Comparison of ENCODE assay signal across 32 cellular contexts in genomic region chr13:100266026-100266425, GRCh38.
"Had no signal": no experiment of that assay in that cellular context is flagged by ENCODE, and none has a peak within 500 bp of the region (broad histone marks: within the 10 kb centered on the region; RNA-seq: fewer than 3 reads in every experiment).

No MANE protein-coding gene starts in this region.

- H3K27ac ChIP-seq: ascending aorta, breast epithelium, cardiac muscle cell, coronary artery, dorsolateral prefrontal cortex, esophagus muscularis mucosa, foreskin keratinocyte, gastrocnemius medialis, heart left ventricle had no signal

- H3K4me1 Mint-ChIP-seq: activated CD4-positive, alpha-beta memory T cell treated with anti-CD3 and anti-CD28 coated beads, Interleukin-2, amount 10 ng/mL, durations not matched to agents 7 days and 5 days; activated CD4-positive, alpha-beta T cell treated with anti-CD3 and anti-CD28 coated beads, Interleukin-2, amount 10 ng/mL, durations not matched to agents 7 days and 5 days; activated naive CD4-positive, alpha-beta T cell treated with anti-CD3 and anti-CD28 coated beads, Interleukin-2, amount 10 ng/mL, durations not matched to agents 7 days and 5 days; activated naive CD8-positive, alpha-beta T cell treated with anti-CD3 and anti-CD28 coated beads, Interleukin-2, amount 10 ng/mL, durations not matched to agents 7 days and 5 days; central memory CD8-positive, alpha-beta T cell had no signal

- H3K9me3 Mint-ChIP-seq: activated CD4-positive, alpha-beta T cell treated with anti-CD3 and anti-CD28 coated beads, Interleukin-2, amount 10 ng/mL, durations not matched to agents 7 days and 5 days; activated naive CD4-positive, alpha-beta T cell treated with anti-CD3 and anti-CD28 coated beads, Interleukin-2, amount 50 U/mL, for 72 hours; activated naive CD8-positive, alpha-beta T cell treated with anti-CD3 and anti-CD28 coated beads, Interleukin-2, amount 10 ng/mL, durations not matched to agents 7 days and 5 days; activated T-cell treated with anti-CD3 and anti-CD28 coated beads, Interleukin-2, amount 50 U/mL, for 24 hours; activated T-cell treated with anti-CD3 and anti-CD28 coated beads, Interleukin-2, amount 50 U/mL, for 72 hours; brain; central memory CD8-positive, alpha-beta T cell; dendritic cell treated with granulocyte-macrophage colony-stimulating factor and Interleukin-4, amounts not matched to agents 40 ng/mL and 50 ng/mL, for 4 days; endodermal cell had no signal

- DNase-seq: activated CD4-positive, alpha-beta memory T cell treated with anti-CD3 and anti-CD28 coated beads, Interleukin-2, amount 10 ng/mL, durations not matched to agents 7 days and 5 days; activated CD4-positive, alpha-beta T cell treated with anti-CD3 and anti-CD28 coated beads for 4 hours; activated CD4-positive, alpha-beta T cell treated with anti-CD3 and anti-CD28 coated beads, Interleukin-2, amount 10 ng/mL, durations not matched to agents 7 days and 5 days; activated CD4-positive, alpha-beta T cell treated with anti-CD3 and anti-CD28 coated beads, Interleukin-2, amount 50 U/mL, for 4 hours; activated CD4-positive, CD25-positive, alpha-beta regulatory T cell; activated CD4-positive, CD25-positive, alpha-beta regulatory T cell treated with anti-CD3 and anti-CD28 coated beads, Interleukin-2, amount 50 U/mL, for 72 hours; activated CD8-positive, alpha-beta memory T cell treated with anti-CD3 and anti-CD28 coated beads, Interleukin-2, amount 50 U/mL, for 48 hours; activated gamma-delta T cell; activated naive CD4-positive, alpha-beta T cell; activated naive CD4-positive, alpha-beta T cell treated with anti-CD3 and anti-CD28 coated beads, Interleukin-2, amount 10 ng/mL, durations not matched to agents 7 days and 5 days; activated naive CD8-positive, alpha-beta T cell treated with anti-CD3 and anti-CD28 coated beads, Interleukin-2, amount 10 ng/mL, durations not matched to agents 7 days and 5 days; activated T-cell treated with anti-CD3 and anti-CD28 coated beads for 4 hours; activated T-cell treated with anti-CD3 and anti-CD28 coated beads, Interleukin-2, amount 50 U/mL, for 24 hours; activated T-cell treated with anti-CD3 and anti-CD28 coated beads, Interleukin-2, amount 50 U/mL, for 72 hours; dorsolateral prefrontal cortex; effector memory CD4-positive, alpha-beta T cell; endodermal cell; erythroblast; foreskin keratinocyte; gastrocnemius medialis; glutamatergic neuron; heart left ventricle; T-helper 2 cell had no signal

- H3K27me3 Mint-ChIP-seq: activated CD4-positive, alpha-beta memory T cell treated with anti-CD3 and anti-CD28 coated beads, Interleukin-2, amount 10 ng/mL, durations not matched to agents 7 days and 5 days; activated CD4-positive, alpha-beta T cell treated with anti-CD3 and anti-CD28 coated beads, Interleukin-2, amount 10 ng/mL, durations not matched to agents 7 days and 5 days; activated naive CD4-positive, alpha-beta T cell treated with anti-CD3 and anti-CD28 coated beads, Interleukin-2, amount 10 ng/mL, durations not matched to agents 7 days and 5 days; activated naive CD8-positive, alpha-beta T cell treated with anti-CD3 and anti-CD28 coated beads, Interleukin-2, amount 10 ng/mL, durations not matched to agents 7 days and 5 days; activated T-cell treated with anti-CD3 and anti-CD28 coated beads, Interleukin-2, amount 50 U/mL, for 24 hours; brain; central memory CD8-positive, alpha-beta T cell; dendritic cell treated with granulocyte-macrophage colony-stimulating factor and Interleukin-4, amounts not matched to agents 40 ng/mL and 50 ng/mL, for 4 days had no signal

- H3K36me3 ChIP-seq: breast epithelium, cardiac muscle cell had no signal

- H3K9me3 ChIP-seq: ascending aorta, breast epithelium, esophagus muscularis mucosa, gastrocnemius medialis, heart left ventricle had no signal

- H3K36me3 Mint-ChIP-seq: activated naive CD4-positive, alpha-beta T cell treated with anti-CD3 and anti-CD28 coated beads, Interleukin-2, amount 50 U/mL, for 72 hours; activated naive CD8-positive, alpha-beta T cell treated with anti-CD3 and anti-CD28 coated beads, Interleukin-2, amount 10 ng/mL, durations not matched to agents 7 days and 5 days had no signal

- H3K27me3 ChIP-seq: ascending aorta, breast epithelium, cardiac muscle cell, dorsolateral prefrontal cortex, esophagus muscularis mucosa, foreskin keratinocyte, gastrocnemius medialis, heart left ventricle had no signal

- ATAC-seq: activated naive CD4-positive, alpha-beta T cell treated with anti-CD3 and anti-CD28 coated beads, Interleukin-2, amount 50 U/mL, for 72 hours; activated T-cell treated with anti-CD3 and anti-CD28 coated beads, Interleukin-2, amount 50 U/mL, for 72 hours; foreskin keratinocyte; gastrocnemius medialis; heart left ventricle had no signal

- H3K4me3 Mint-ChIP-seq: activated CD4-positive, alpha-beta memory T cell treated with anti-CD3 and anti-CD28 coated beads, Interleukin-2, amount 10 ng/mL, durations not matched to agents 7 days and 5 days; activated CD4-positive, alpha-beta T cell treated with anti-CD3 and anti-CD28 coated beads, Interleukin-2, amount 10 ng/mL, durations not matched to agents 7 days and 5 days; activated naive CD4-positive, alpha-beta T cell treated with anti-CD3 and anti-CD28 coated beads, Interleukin-2, amount 10 ng/mL, durations not matched to agents 7 days and 5 days; activated naive CD8-positive, alpha-beta T cell treated with anti-CD3 and anti-CD28 coated beads, Interleukin-2, amount 10 ng/mL, durations not matched to agents 7 days and 5 days; activated T-cell treated with anti-CD3 and anti-CD28 coated beads, Interleukin-2, amount 50 U/mL, for 24 hours; activated T-cell treated with anti-CD3 and anti-CD28 coated beads, Interleukin-2, amount 50 U/mL, for 72 hours; brain; central memory CD8-positive, alpha-beta T cell; dendritic cell treated with granulocyte-macrophage colony-stimulating factor and Interleukin-4, amounts not matched to agents 40 ng/mL and 50 ng/mL, for 4 days; endodermal cell had no signal

- H3K4me3 ChIP-seq: ascending aorta, breast epithelium, cardiac muscle cell, coronary artery, dorsolateral prefrontal cortex, esophagus muscularis mucosa, gastrocnemius medialis, heart left ventricle had no signal

- H3K4me1 ChIP-seq: ascending aorta, breast epithelium, esophagus muscularis mucosa, foreskin keratinocyte, gastrocnemius medialis had no signal

- H3K27ac Mint-ChIP-seq: activated CD4-positive, alpha-beta memory T cell treated with anti-CD3 and anti-CD28 coated beads, Interleukin-2, amount 10 ng/mL, durations not matched to agents 7 days and 5 days; activated CD4-positive, alpha-beta T cell treated with anti-CD3 and anti-CD28 coated beads, Interleukin-2, amount 10 ng/mL, durations not matched to agents 7 days and 5 days; activated naive CD4-positive, alpha-beta T cell treated with anti-CD3 and anti-CD28 coated beads, Interleukin-2, amount 10 ng/mL, durations not matched to agents 7 days and 5 days; activated naive CD4-positive, alpha-beta T cell treated with anti-CD3 and anti-CD28 coated beads, Interleukin-2, amount 50 U/mL, for 72 hours; activated naive CD8-positive, alpha-beta T cell treated with anti-CD3 and anti-CD28 coated beads, Interleukin-2, amount 10 ng/mL, durations not matched to agents 7 days and 5 days; activated T-cell treated with anti-CD3 and anti-CD28 coated beads, Interleukin-2, amount 50 U/mL, for 24 hours; activated T-cell treated with anti-CD3 and anti-CD28 coated beads, Interleukin-2, amount 50 U/mL, for 72 hours; brain; dendritic cell treated with granulocyte-macrophage colony-stimulating factor and Interleukin-4, amounts not matched to agents 40 ng/mL and 50 ng/mL, for 4 days; endodermal cell had no signal
